In the genomic region with DNA sequence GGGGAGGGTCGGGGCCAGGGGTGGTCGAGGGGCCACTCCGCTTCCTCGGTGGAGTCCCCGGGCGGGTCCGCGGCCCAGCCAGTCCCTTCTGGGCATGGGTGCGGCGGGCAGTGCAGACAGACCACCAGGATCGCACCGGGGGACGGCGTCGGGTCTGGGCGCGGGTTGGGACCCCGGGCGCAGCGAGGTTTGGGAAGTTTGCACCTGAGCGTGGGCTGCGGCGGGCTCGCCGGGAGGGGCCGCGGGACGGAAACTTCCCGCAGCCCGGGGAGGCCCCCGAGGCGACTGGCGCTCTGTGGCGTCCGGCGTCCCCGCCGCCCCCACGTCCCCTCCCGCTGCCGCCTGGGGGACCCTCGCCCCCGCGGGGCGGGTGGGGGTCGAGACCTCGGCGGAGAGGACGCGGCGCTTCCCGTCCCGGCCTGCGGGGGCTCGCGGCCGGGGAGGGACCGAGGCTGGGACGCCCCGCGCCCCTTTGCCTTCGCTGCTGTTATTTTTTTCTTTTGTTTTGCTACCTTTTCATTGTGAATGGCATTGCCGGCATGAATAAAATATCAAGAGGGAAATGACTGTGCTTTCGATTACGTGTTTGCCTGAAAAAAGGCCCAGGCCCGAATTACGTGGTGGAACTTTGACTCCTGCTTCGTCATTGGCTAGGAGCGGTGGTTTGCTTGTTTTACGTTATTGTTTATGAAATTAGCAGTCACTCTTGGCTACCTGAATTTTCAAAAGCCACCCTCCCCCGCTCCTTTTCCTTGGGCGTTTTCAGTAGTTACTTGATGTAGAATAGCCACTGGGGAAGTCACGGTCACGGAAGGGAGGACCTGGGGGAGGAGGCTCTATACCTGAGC, we compare ENCODE assay signal across 8 cellular contexts. TPM values are rescaled to one million over a fixed set of nuclear protein-coding genes. Genes with fewer than 3 reads are reported as not detected.
DNase-seq lines count a peak whose midpoint lies in the region; ATAC-seq lines count a peak whose summit lies in the region.

No MANE protein-coding gene starts in this region.

- peaks cover 31% of the 10 kb centered on the region for H3K27me3 Mint-ChIP-seq in central memory CD8-positive, alpha-beta T cell

- H3K79me2 ChIP-seq in Karpas-422 (ENCODE audit: low read length), result no peaks in the 10 kb centered on the region

- H3K4me3 ChIP-seq in Karpas-422 (ENCODE audit: low read length), result no peak overlapping the region

- no peaks in the 10 kb centered on the region for H3K9me2 ChIP-seq in Karpas-422 (replicated peaks; ENCODE audit: insufficient read depth, low read length)

- H3K9ac ChIP-seq in Karpas-422 (ENCODE audit: low read length), result no peak overlapping the region

- H3K9me3 ChIP-seq in Karpas-422 (ENCODE audit: low read length), result no peaks in the 10 kb centered on the region

- no peaks in the 10 kb centered on the region for H4K20me1 ChIP-seq in Karpas-422 (ENCODE audit: insufficient read depth, low read depth, low read length)

- no peaks in the 10 kb centered on the region for H3K27me3 ChIP-seq in Karpas-422 (ENCODE audit: low read length)
- H3K27me3 ChIP-seq in layer of hippocampus (ENCODE audit: control insufficient read depth, insufficient read depth, low read length), result no peaks in the 10 kb centered on the region

- no peak overlapping the region for H2AFZ ChIP-seq in Karpas-422 (ENCODE audit: low read length)

- H3K9me3 Mint-ChIP-seq in central memory CD8-positive, alpha-beta T cell, result no peaks in the 10 kb centered on the region

- H3K36me3 Mint-ChIP-seq in central memory CD8-positive, alpha-beta T cell (ENCODE audit: insufficient read depth), result peaks cover 7% of the 10 kb centered on the region

- DNase-seq in G401 (ENCODE audit: low spot score) (peak; percentile 41), Karpas-422 (no peak), KG1 (lab: John Stamatoyannopoulos, UW) (no peak)
- peak; percentile 73 for DNase-seq in activated CD4-positive, CD25-positive, alpha-beta regulatory T cell treated with anti-CD3 and anti-CD28 coated beads, Interleukin-2, amount 50 U/mL, for 16 hours (ENCODE audit: low read depth, low spot score)
- peak; percentile 23 to 45 for DNase-seq in central memory CD8-positive, alpha-beta T cell (ENCODE audit: low spot score in 2 of 2)
- DNase-seq in stimulated activated CD4-positive, alpha-beta T cell treated with anti-CD3 and anti-CD28 coated beads, Interleukin-2, amount 100 ng/mL, for 48 hours, result peak; percentile 64 to 72

- H3K36me3 ChIP-seq in Karpas-422 (ENCODE audit: insufficient read depth, low read length), result no peaks in the 10 kb centered on the region

- H3K4me1 Mint-ChIP-seq in central memory CD8-positive, alpha-beta T cell, result peaks cover 18% of the 10 kb centered on the region

- in situ Hi-C loops in G401 (cut with HindIII; ENCODE audit: low sequenced_read_pairs), result no loop called here

- peak overlapping the region; percentile 26 for H3K4me2 ChIP-seq in Karpas-422 (ENCODE audit: low read depth, low read length, poor library complexity, severe bottlenecking)

- peaks cover 9% of the 10 kb centered on the region for H3K4me1 ChIP-seq in Karpas-422 (ENCODE audit: low read length)

- peak overlapping the region; percentile 87 for H3K27ac Mint-ChIP-seq in central memory CD8-positive, alpha-beta T cell (ENCODE audit: low read depth)

- H3K4me3 Mint-ChIP-seq in central memory CD8-positive, alpha-beta T cell, result peak overlapping the region; percentile 87

- peak; percentile 42 for ATAC-seq in GM21737 (IDR thresholded peaks at IDR 0.05; ENCODE audit: unreplicated experiment)
- peak; percentile 71 for ATAC-seq in central memory CD8-positive, alpha-beta T cell (replicated peaks; ENCODE audit: extremely low read depth, poor library complexity, severe bottlenecking)

- H3K27ac ChIP-seq in Karpas-422 (ENCODE audit: low read length) (no peak overlapping the region), layer of hippocampus (ENCODE audit: low read depth, low read length) (peak overlapping the region; percentile 81)

RNA-seq across cellular contexts. Expression of gene SNX9, which starts 0.7 kb away (rescaled TPM):
- 13.2 and 20.5 TPM in 2 replicates for total RNA-seq in G401 (2014; rRNA removed; shearing (Covaris generic))
- not detected in 2 replicates for total RNA-seq in Karpas-422 (2014; rRNA removed; shearing (Covaris generic); ENCODE audit: low replicate concordance)

Comparison
In these comparisons a context has a peak if more than half of its experiments do, and no peak if none do; other contexts are left out.
1. DNase-seq: peak in G401 (single experiment), activated CD4-positive, CD25-positive, alpha-beta regulatory T cell treated with anti-CD3 and anti-CD28 coated beads, Interleukin-2, amount 50 U/mL, for 16 hours (single experiment), central memory CD8-positive, alpha-beta T cell (2 of 2) and stimulated activated CD4-positive, alpha-beta T cell treated with anti-CD3 and anti-CD28 coated beads, Interleukin-2, amount 100 ng/mL, for 48 hours (2 of 2); none in Karpas-422 (single experiment) and KG1 (single experiment).
2. RNA of gene SNX9, which starts 0.7 kb away (total RNA-seq): 13.2 to 20.5 TPM in G401; not detected in Karpas-422; every median in the first group is over 10 times any median in the second.